ENCODE assay signal across 28 cellular contexts in genomic region chr4:24968992-24969391, GRCh38. TPM values are rescaled to one million over a fixed set of nuclear protein-coding genes. Genes with fewer than 3 reads are reported as not detected.
"Had no signal": no experiment of that assay in that cellular context is flagged by ENCODE, and none has a peak within 500 bp of the region (broad histone marks: within the 10 kb centered on the region; RNA-seq: fewer than 3 reads in every experiment).

No MANE protein-coding gene starts in this region.

- H3K27ac ChIP-seq: heart right ventricle, hepatocyte, lower lobe of right lung, pancreas, prostate gland, spleen, tibial nerve, uterus had no signal

- H3K4me3 ChIP-seq: heart right ventricle, hepatocyte, lower lobe of right lung, pancreas, prostate gland, spleen, tibial nerve, uterus had no signal

- H3K4me2 ChIP-seq: hepatocyte had no signal

- H3K9me3 ChIP-seq: lower lobe of right lung, pancreas, prostate gland, tibial nerve, uterus had no signal

- H2AFZ ChIP-seq: hepatocyte had no signal

- H3K4me1 ChIP-seq: pancreas, prostate gland, tibial nerve, uterus had no signal

- DNase-seq: heart right ventricle; kidney glomerular epithelial cell; left cardiac atrium; lower lobe of right lung; mammary epithelial cell; mesenchymal stem cell; naive thymus-derived CD8-positive, alpha-beta T cell; nucleus accumbens; pancreas; posterior cingulate gyrus; retina; right cardiac atrium; small intestine; spleen; stimulated activated CD4-positive, alpha-beta T cell treated with anti-CD3 and anti-CD28 coated beads, Interleukin-1b, Interleukin-23, amount 100 ng/mL, for 48 hours; stimulated activated CD4-positive, alpha-beta T cell treated with anti-CD3 and anti-CD28 coated beads, Interleukin-2, amount 100 ng/mL, for 48 hours; stimulated activated CD4-positive, alpha-beta T cell treated with anti-CD3 and anti-CD28 coated beads, Interleukin-4, amount 100 ng/mL, for 4 hours; stimulated activated CD8-positive, alpha-beta memory T cell treated with anti-CD3 and anti-CD28 coated beads, Interleukin-4, amount 100 ng/mL, for 48 hours; stimulated activated naive CD4-positive, alpha-beta T cell treated with Interleukin-2 at 50 U/mL for 16 hours; stimulated activated naive CD8-positive, alpha-beta T cell treated with anti-CD3 and anti-CD28 coated beads, Interleukin-15, amount 100 ng/mL, for 72 hours; substantia nigra; uterus had no signal

- H3K79me2 ChIP-seq: hepatocyte had no signal

- H3K27me3 ChIP-seq: heart right ventricle, hepatocyte, pancreas, spleen, tibial nerve, uterus had no signal

- ATAC-seq: heart right ventricle; left cardiac atrium; left lobe of liver; lower lobe of right lung; naive thymus-derived CD8-positive, alpha-beta T cell; pancreas; right cardiac atrium; sciatic nerve; stimulated activated memory B cell treated with anti-CD40 and anti-IgM and Interleukin-4, amounts not matched to agents 10 μg/mL and 1 μg/mL and 100 μg/mL, for 72 hours; stimulated activated naive CD8-positive, alpha-beta T cell treated with anti-CD3 and anti-CD28 coated beads, Interleukin-15, amount 100 ng/mL, for 72 hours had no signal

- H3K36me3 ChIP-seq: heart right ventricle, lower lobe of right lung, pancreas, prostate gland, spleen, tibial nerve, uterus had no signal

RNA-seq across cellular contexts. Expression of gene CCDC149, which starts 56.1 kb away (rescaled TPM):
- polyA plus RNA-seq: naive thymus-derived CD8-positive, alpha-beta T cell had no signal
